In the genomic region with DNA sequence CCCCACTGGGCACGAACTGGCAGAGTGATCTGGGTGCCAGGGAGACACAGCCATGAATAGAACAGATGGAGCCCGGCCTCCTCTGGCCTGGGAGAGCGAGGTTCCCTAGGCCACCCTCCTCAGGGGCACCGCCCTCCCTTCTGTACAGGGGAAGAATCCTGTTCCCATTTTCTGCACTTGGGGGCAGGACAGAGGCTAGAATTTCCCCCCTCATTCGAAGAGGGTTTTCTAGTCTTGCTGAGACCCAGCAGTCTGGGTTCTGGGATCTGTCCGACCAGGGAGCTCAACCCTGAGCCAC, we compare ENCODE assay signal across 15 cellular contexts.
"Had no signal": no experiment of that assay in that cellular context is flagged by ENCODE, and none has a peak within 500 bp of the region (broad histone marks: within the 10 kb centered on the region; RNA-seq: fewer than 3 reads in every experiment).

No MANE protein-coding gene starts in this region.

- H3K9ac ChIP-seq: parathyroid adenoma had no signal

- H3K27ac Mint-ChIP-seq: natural killer cell had no signal

- H3K9me3 ChIP-seq: heart right ventricle, prostate gland, right lobe of liver, tibial artery had no signal

- H3K4me3 Mint-ChIP-seq: natural killer cell, neural crest cell had no signal

- H3K4me3 ChIP-seq: coronary artery, heart right ventricle, prostate gland, right lobe of liver, tibial artery had no signal

- H3K27ac ChIP-seq: coronary artery, heart right ventricle, parathyroid adenoma, prostate gland, right lobe of liver had no signal

- H2AFZ ChIP-seq: parathyroid adenoma had no signal

- H3K36me3 ChIP-seq: prostate gland, right lobe of liver had no signal

- H3K9me3 Mint-ChIP-seq: natural killer cell, neural crest cell had no signal

- ATAC-seq: heart right ventricle, natural killer cell, right lobe of liver had no signal

- H3K4me1 ChIP-seq: parathyroid adenoma, prostate gland, right lobe of liver had no signal

- H3K36me3 Mint-ChIP-seq: natural killer cell had no signal

- DNase-seq: caudate nucleus; effector CD4-positive, alpha-beta T cell; heart right ventricle; hypothalamus; kidney glomerular epithelial cell; mammary epithelial cell; natural killer cell; occipital lobe; stimulated activated naive CD4-positive, alpha-beta T cell had no signal

- H3K27me3 ChIP-seq: heart right ventricle, right lobe of liver, tibial artery had no signal

- H3K79me2 ChIP-seq: parathyroid adenoma had no signal

- H3K4me1 Mint-ChIP-seq: natural killer cell had no signal
